Comparison of ENCODE assay signal across 22 cellular contexts in genomic region chr14:54483848-54484247, GRCh38. TPM values are rescaled to one million over a fixed set of nuclear protein-coding genes. Genes with fewer than 3 reads are reported as not detected.
DNase-seq lines count a peak whose midpoint lies in the region; ATAC-seq, FAIRE-seq and TF ChIP-seq lines count a peak whose summit lies in the region.
"Had no signal": no experiment of that assay in that cellular context is flagged by ENCODE, and none has a peak within 500 bp of the region (broad histone marks: within the 10 kb centered on the region; RNA-seq: fewer than 3 reads in every experiment).

No MANE protein-coding gene starts in this region.

- no peak for TF ChIP-seq POLR2A in erythroblast (IDR thresholded peaks at IDR 0.05; ENCODE audit: low read length)

- H3K9me3 ChIP-seq in CD4-positive, alpha-beta memory T cell (ENCODE audit: control insufficient read depth in 1 of 2, low read length in 2 of 2) = no peaks in the 10 kb centered on the region
- H3K9me3 ChIP-seq: body of pancreas, esophagus squamous epithelium, suprapubic skin had no signal

- H3K36me3 ChIP-seq in CD4-positive, alpha-beta memory T cell (ENCODE audit: insufficient read depth, low read length) = peaks cover 23% of the 10 kb centered on the region

- peak; percentile 58 for FAIRE-seq in GM19239 (lab: Jason Lieb, UNC)

- no peak for DNase-seq in CD4-positive, alpha-beta memory T cell
- DNase-seq in GM19239 (ENCODE audit: insufficient read length, low spot score) (no peak), kidney tubule cell (ENCODE audit: low spot score) (peak; percentile 32), Right ventricle myocardium inferior (ENCODE audit: missing footprints) (no peak), erythroblast (lab: John Stamatoyannopoulos, UW) (no peak), LoVo (ENCODE audit: low spot score) (no peak), NCI-H524 (lab: John Stamatoyannopoulos, UW) (no peak)
- no peak for DNase-seq in activated T-helper 1 cell treated with anti-CD3 and anti-CD28 coated beads, Interleukin-12 subunit alpha, Interleukin-12 subunit beta, Interleukin-2, Interleukin-4 antibody, amounts not matched to agents 30 ng/mL and 10 ng/mL and 1 ng/mL, durations not matched to agents 14 hours and 24 hours and 36 hours (ENCODE audit: low spot score)
- DNase-seq: activated CD4-positive, alpha-beta T cell treated with anti-CD3 and anti-CD28 coated beads, Interleukin-2, amount 10 ng/mL, durations not matched to agents 24 days and 14 days; activated gamma-delta T cell; body of pancreas; CD4-positive, alpha-beta T cell; dermis blood vessel endothelial cell; DND-41; esophagus squamous epithelium; left cardiac atrium; MM.1S; NCI-H526 treated with DMSO at 0.1 percent for 48 hours; stimulated activated CD4-positive, alpha-beta T cell treated with anti-CD3 and anti-CD28 coated beads, Interleukin-15, amount 100 ng/mL, for 24 hours; T1000 had no signal

- CTCF ChIA-PET in CD4-positive, alpha-beta memory T cell (lab: Charles Lee; ENCODE audit: partially characterized antibody) = interaction anchor here (1.0 to 1.2 kb wide), 2 partner anchors 20 to 40 kb away, joined by 3 read pairs; no protein-coding TSS in a partner anchor

- H3K36me3 Mint-ChIP-seq in CD4-positive, alpha-beta memory T cell = peaks cover 10 to 49% of the 10 kb centered on the region in 2 donors
- peaks cover 19% of the 10 kb centered on the region for H3K36me3 Mint-ChIP-seq in activated T-helper 1 cell treated with anti-CD3 and anti-CD28 coated beads, Interleukin-12 subunit alpha, Interleukin-12 subunit beta, Interleukin-2, Interleukin-4 antibody, amounts not matched to agents 30 ng/mL and 10 ng/mL and 1 ng/mL, durations not matched to agents 14 hours and 24 hours and 36 hours (ENCODE audit: low read depth)

- H3K27ac ChIP-seq in CD4-positive, alpha-beta memory T cell (ENCODE audit: low read depth, low read length) = no peak overlapping the region
- H3K27ac ChIP-seq: body of pancreas, esophagus squamous epithelium, suprapubic skin had no signal

- no peak for ATAC-seq in Right ventricle myocardium inferior
- ATAC-seq: body of pancreas, left cardiac atrium had no signal

- H3K4me3 ChIP-seq in CD4-positive, alpha-beta memory T cell (ENCODE audit: low read length in 2 of 2) = no peak overlapping the region
- H3K4me3 ChIP-seq: body of pancreas, esophagus squamous epithelium, suprapubic skin had no signal

- POLR2A ChIA-PET in CD4-positive, alpha-beta memory T cell (lab: Charles Lee; ENCODE audit: partially characterized antibody) = interaction anchor here (1.3 kb wide), 1 partner anchor 26 kb away, joined by 4 read pairs; the partner anchor contains the start of gene CGRRF1

- no peaks in the 10 kb centered on the region for H3K27me3 ChIP-seq in CD4-positive, alpha-beta memory T cell (ENCODE audit: insufficient read depth, low read length)
- H3K27me3 ChIP-seq: body of pancreas, esophagus squamous epithelium, suprapubic skin had no signal

- H3K27me3 Mint-ChIP-seq in CD4-positive, alpha-beta memory T cell = no peaks in the 10 kb centered on the region
- H3K27me3 Mint-ChIP-seq in activated T-helper 1 cell treated with anti-CD3 and anti-CD28 coated beads, Interleukin-12 subunit alpha, Interleukin-12 subunit beta, Interleukin-2, Interleukin-4 antibody, amounts not matched to agents 30 ng/mL and 10 ng/mL and 1 ng/mL, durations not matched to agents 14 hours and 24 hours and 36 hours (ENCODE audit: insufficient read depth) = no peaks in the 10 kb centered on the region
- H3K27me3 Mint-ChIP-seq: activated CD4-positive, alpha-beta T cell treated with anti-CD3 and anti-CD28 coated beads, Interleukin-2, amount 10 ng/mL, durations not matched to agents 24 days and 14 days; CD4-positive, alpha-beta T cell; progenitor cell of endocrine pancreas had no signal

- peaks cover 52% of the 10 kb centered on the region for H3K4me1 ChIP-seq in CD4-positive, alpha-beta memory T cell (ENCODE audit: insufficient read depth, low read length)

- peaks cover 0 to 4% (median 0%) of the 10 kb centered on the region in 8 donors for H3K9me3 Mint-ChIP-seq in CD4-positive, alpha-beta memory T cell
- H3K9me3 Mint-ChIP-seq in activated T-helper 1 cell treated with anti-CD3 and anti-CD28 coated beads, Interleukin-12 subunit alpha, Interleukin-12 subunit beta, Interleukin-2, Interleukin-4 antibody, amounts not matched to agents 30 ng/mL and 10 ng/mL and 1 ng/mL, durations not matched to agents 14 hours and 24 hours and 36 hours = no peaks in the 10 kb centered on the region
- H3K9me3 Mint-ChIP-seq: activated CD4-positive, alpha-beta T cell treated with anti-CD3 and anti-CD28 coated beads, Interleukin-2, amount 10 ng/mL, durations not matched to agents 24 days and 14 days; CD4-positive, alpha-beta T cell had no signal

- peak overlapping the region in 4 of 8 donors; percentile 3 to 46 (median 6) for H3K4me3 Mint-ChIP-seq in CD4-positive, alpha-beta memory T cell
- no peak overlapping the region for H3K4me3 Mint-ChIP-seq in activated T-helper 1 cell treated with anti-CD3 and anti-CD28 coated beads, Interleukin-12 subunit alpha, Interleukin-12 subunit beta, Interleukin-2, Interleukin-4 antibody, amounts not matched to agents 30 ng/mL and 10 ng/mL and 1 ng/mL, durations not matched to agents 14 hours and 24 hours and 36 hours
- H3K4me3 Mint-ChIP-seq: activated CD4-positive, alpha-beta T cell treated with anti-CD3 and anti-CD28 coated beads, Interleukin-2, amount 10 ng/mL, durations not matched to agents 24 days and 14 days had no signal

- peaks cover 36 to 56% (median 48%) of the 10 kb centered on the region in 4 donors for H3K4me1 Mint-ChIP-seq in CD4-positive, alpha-beta memory T cell
- peaks cover 48% of the 10 kb centered on the region for H3K4me1 Mint-ChIP-seq in activated T-helper 1 cell treated with anti-CD3 and anti-CD28 coated beads, Interleukin-12 subunit alpha, Interleukin-12 subunit beta, Interleukin-2, Interleukin-4 antibody, amounts not matched to agents 30 ng/mL and 10 ng/mL and 1 ng/mL, durations not matched to agents 14 hours and 24 hours and 36 hours (ENCODE audit: low read depth)

- H3K27ac Mint-ChIP-seq in CD4-positive, alpha-beta memory T cell = peak overlapping the region in 4 of 7 donors; percentile 13 to 89 (median 50)
- H3K27ac Mint-ChIP-seq in activated T-helper 1 cell treated with anti-CD3 and anti-CD28 coated beads, Interleukin-12 subunit alpha, Interleukin-12 subunit beta, Interleukin-2, Interleukin-4 antibody, amounts not matched to agents 30 ng/mL and 10 ng/mL and 1 ng/mL, durations not matched to agents 14 hours and 24 hours and 36 hours = peak overlapping the region; percentile 16
- H3K27ac Mint-ChIP-seq: activated CD4-positive, alpha-beta T cell treated with anti-CD3 and anti-CD28 coated beads, Interleukin-2, amount 10 ng/mL, durations not matched to agents 24 days and 14 days; progenitor cell of endocrine pancreas had no signal

- intact Hi-C loops in CD4-positive, alpha-beta memory T cell (cut with micrococcal nuclease) = no loop called here
- intact Hi-C loops in activated T-helper 1 cell treated with anti-CD3 and anti-CD28 coated beads, Interleukin-12 subunit alpha, Interleukin-12 subunit beta, Interleukin-2, Interleukin-4 antibody, amounts not matched to agents 30 ng/mL and 10 ng/mL and 1 ng/mL, durations not matched to agents 14 hours and 24 hours and 36 hours (cut with micrococcal nuclease) = no loop called here
- intact Hi-C loops in Right ventricle myocardium inferior (cut with DNase I) = no loop called here

RNA-seq across cellular contexts. Expression of gene GMFB, which starts 4.9 kb away (rescaled TPM):
- total RNA-seq in CD4-positive, alpha-beta memory T cell = 10 to 100 TPM; 31.1 to 36.4 TPM
- polyA plus RNA-seq in CD4-positive, alpha-beta memory T cell = 10 to 100 TPM; 19.1 to 20.1 TPM
- total RNA-seq in activated T-helper 1 cell treated with anti-CD3 and anti-CD28 coated beads, Interleukin-12 subunit alpha, Interleukin-12 subunit beta, Interleukin-2, Interleukin-4 antibody, amounts not matched to agents 30 ng/mL and 10 ng/mL and 1 ng/mL, durations not matched to agents 14 hours and 24 hours and 36 hours = 39.5 and 39.7 TPM in 2 replicates
- 24.9 TPM for total RNA-seq in Right ventricle myocardium inferior

RNA-seq across cellular contexts. Expression of gene CGRRF1, which starts 25.9 kb away (rescaled TPM):
- total RNA-seq in CD4-positive, alpha-beta memory T cell = 10 to 100 TPM; 21.8 to 23.8 TPM
- polyA plus RNA-seq in CD4-positive, alpha-beta memory T cell = 10 to 100 TPM; 25.9 to 60.7 TPM
- 8.5 and 13.2 TPM in 2 replicates for total RNA-seq in activated T-helper 1 cell treated with anti-CD3 and anti-CD28 coated beads, Interleukin-12 subunit alpha, Interleukin-12 subunit beta, Interleukin-2, Interleukin-4 antibody, amounts not matched to agents 30 ng/mL and 10 ng/mL and 1 ng/mL, durations not matched to agents 14 hours and 24 hours and 36 hours
- total RNA-seq in Right ventricle myocardium inferior = 16.2 TPM

RNA-seq across cellular contexts. Expression of gene CNIH1, which starts 42.7 kb away (rescaled TPM):
- 10 to 100 TPM; 46.9 to 54.2 TPM for total RNA-seq in CD4-positive, alpha-beta memory T cell
- polyA plus RNA-seq in CD4-positive, alpha-beta memory T cell = 100 to 1,000 TPM in 1 of 2 donors, 10 to 100 TPM in 1; 89.1 to 128 TPM
- 105 and 109 TPM in 2 replicates for total RNA-seq in activated T-helper 1 cell treated with anti-CD3 and anti-CD28 coated beads, Interleukin-12 subunit alpha, Interleukin-12 subunit beta, Interleukin-2, Interleukin-4 antibody, amounts not matched to agents 30 ng/mL and 10 ng/mL and 1 ng/mL, durations not matched to agents 14 hours and 24 hours and 36 hours
- 86.8 TPM for total RNA-seq in Right ventricle myocardium inferior
